ENCODE assay signal across 1 cellular context in the genomic region with DNA sequence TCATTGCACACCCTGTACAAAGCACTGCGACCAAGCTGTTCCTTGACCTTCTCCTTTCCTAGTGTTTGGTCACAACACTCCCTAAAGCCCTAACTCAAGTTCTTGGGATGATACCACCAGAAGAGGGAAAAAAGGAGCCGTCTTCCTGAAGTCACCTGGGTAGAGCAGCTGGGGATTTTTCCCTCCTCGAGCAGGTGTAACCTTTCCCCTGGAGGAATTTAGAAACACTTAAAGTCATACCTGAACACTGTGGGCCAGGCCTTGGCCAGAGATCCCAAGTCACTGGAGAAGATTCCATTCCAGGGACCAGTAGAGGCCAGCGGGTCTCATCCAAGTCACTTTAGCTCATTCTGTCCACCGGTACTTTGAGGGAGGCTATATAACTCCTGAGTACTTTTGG.
TF ChIP-seq lines count a peak whose summit lies in the region.

No MANE protein-coding gene starts in this region.

TF ChIP-seq in A549, 52 proteins besides CTCF, POLR2A, EP300 and RAD21:
- TF ChIP-seq ELK1 (IDR thresholded peaks at IDR 0.05; ENCODE audit: low read depth, low read length) = no peak
- TF ChIP-seq POLR2AphosphoS2 (conservative IDR thresholded peaks at IDR 0.05; ENCODE audit: low read length) = no peak
- TF ChIP-seq PBX3 (IDR thresholded peaks at IDR 0.05) = no peak
- no peak for TF ChIP-seq HEYL (CRISPR knock-in tag; IDR thresholded peaks at IDR 0.05)
- TF ChIP-seq RARB (CRISPR knock-in tag; IDR thresholded peaks at IDR 0.05) = no peak
- TF ChIP-seq, protein P1, sequence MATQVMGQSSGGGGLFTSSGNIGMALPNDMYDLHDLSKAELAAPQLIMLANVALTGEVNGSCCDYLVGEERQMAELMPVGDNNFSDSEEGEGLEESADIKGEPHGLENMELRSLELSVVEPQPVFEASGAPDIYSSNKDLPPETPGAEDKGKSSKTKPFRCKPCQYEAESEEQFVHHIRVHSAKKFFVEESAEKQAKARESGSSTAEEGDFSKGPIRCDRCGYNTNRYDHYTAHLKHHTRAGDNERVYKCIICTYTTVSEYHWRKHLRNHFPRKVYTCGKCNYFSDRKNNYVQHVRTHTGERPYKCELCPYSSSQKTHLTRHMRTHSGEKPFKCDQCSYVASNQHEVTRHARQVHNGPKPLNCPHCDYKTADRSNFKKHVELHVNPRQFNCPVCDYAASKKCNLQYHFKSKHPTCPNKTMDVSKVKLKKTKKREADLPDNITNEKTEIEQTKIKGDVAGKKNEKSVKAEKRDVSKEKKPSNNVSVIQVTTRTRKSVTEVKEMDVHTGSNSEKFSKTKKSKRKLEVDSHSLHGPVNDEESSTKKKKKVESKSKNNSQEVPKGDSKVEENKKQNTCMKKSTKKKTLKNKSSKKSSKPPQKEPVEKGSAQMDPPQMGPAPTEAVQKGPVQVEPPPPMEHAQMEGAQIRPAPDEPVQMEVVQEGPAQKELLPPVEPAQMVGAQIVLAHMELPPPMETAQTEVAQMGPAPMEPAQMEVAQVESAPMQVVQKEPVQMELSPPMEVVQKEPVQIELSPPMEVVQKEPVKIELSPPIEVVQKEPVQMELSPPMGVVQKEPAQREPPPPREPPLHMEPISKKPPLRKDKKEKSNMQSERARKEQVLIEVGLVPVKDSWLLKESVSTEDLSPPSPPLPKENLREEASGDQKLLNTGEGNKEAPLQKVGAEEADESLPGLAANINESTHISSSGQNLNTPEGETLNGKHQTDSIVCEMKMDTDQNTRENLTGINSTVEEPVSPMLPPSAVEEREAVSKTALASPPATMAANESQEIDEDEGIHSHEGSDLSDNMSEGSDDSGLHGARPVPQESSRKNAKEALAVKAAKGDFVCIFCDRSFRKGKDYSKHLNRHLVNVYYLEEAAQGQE (IDR thresholded peaks at IDR 0.05) = no peak
- TF ChIP-seq HDAC2 (IDR thresholded peaks at IDR 0.05) = no peak
- no peak for TF ChIP-seq RCOR1 (IDR thresholded peaks at IDR 0.05; ENCODE audit: low read depth, low read length)
- no peak for TF ChIP-seq FOSB (CRISPR knock-in tag; IDR thresholded peaks at IDR 0.05)
